19 cellular contexts compared by ENCODE assay signal in genomic region chr11:30608534-30608933, GRCh38. TPM values are rescaled to one million over a fixed set of nuclear protein-coding genes. Genes with fewer than 3 reads are reported as not detected.
A peak's percentile ranks its signal among the peaks of the same experiment; 100 is the strongest.
DNase-seq lines count a peak whose midpoint lies in the region; TF ChIP-seq lines count a peak whose summit lies in the region.
"Had no signal": no experiment of that assay in that cellular context is flagged by ENCODE, and none has a peak within 500 bp of the region (broad histone marks: within the 10 kb centered on the region; RNA-seq: fewer than 3 reads in every experiment).

No MANE protein-coding gene starts in this region.

- H3K27me3 ChIP-seq in SJCRH30 (no peaks in the 10 kb centered on the region), left ventricle myocardium inferior (ENCODE audit: low read depth) (no peaks in the 10 kb centered on the region), esophagus squamous epithelium (no peaks in the 10 kb centered on the region)
- H3K27me3 ChIP-seq: BE2C had no signal

- H3K27ac ChIP-seq in SJCRH30 (no peak overlapping the region), left ventricle myocardium inferior (replicated peaks) (no peak overlapping the region), esophagus squamous epithelium (no peak overlapping the region)

- no peaks in the 10 kb centered on the region for H3K36me3 ChIP-seq in SJCRH30
- H3K36me3 ChIP-seq in left ventricle myocardium inferior, result no peaks in the 10 kb centered on the region
- no peaks in the 10 kb centered on the region for H3K36me3 ChIP-seq in esophagus squamous epithelium
- H3K36me3 ChIP-seq: BE2C had no signal

- intact Hi-C loops in left ventricle myocardium inferior (cut with micrococcal nuclease) (no loop called here), esophagus squamous epithelium (cut with DNase I) (no loop called here)

- TF ChIP-seq CTCF in left ventricle myocardium inferior (IDR thresholded peaks at IDR 0.05; ENCODE audit: borderline replicate concordance) (no peak), esophagus squamous epithelium (IDR thresholded peaks at IDR 0.05) (no peak)

- H3K4me3 ChIP-seq in SJCRH30 (no peak overlapping the region), left ventricle myocardium inferior (no peak overlapping the region), esophagus squamous epithelium (no peak overlapping the region)

- H3K4me1 ChIP-seq in SJCRH30 (no peaks in the 10 kb centered on the region; the same call in 1 of the 2 replicates), left ventricle myocardium inferior (no peaks in the 10 kb centered on the region), esophagus squamous epithelium (no peaks in the 10 kb centered on the region)
- H3K4me1 ChIP-seq: BE2C had no signal

- no peak for TF ChIP-seq POLR2A in esophagus squamous epithelium (IDR thresholded peaks at IDR 0.05)

- no peaks in the 10 kb centered on the region for H3K9me3 ChIP-seq in SJCRH30 (replicated peaks)
- no peaks in the 10 kb centered on the region for H3K9me3 ChIP-seq in left ventricle myocardium inferior (replicated peaks)
- H3K9me3 ChIP-seq in esophagus squamous epithelium, result no peaks in the 10 kb centered on the region
- H3K9me3 ChIP-seq: BE2C had no signal

- DNase-seq in NCI-H524 treated with DMSO at 0.1 percent for 48 hours (lab: John Stamatoyannopoulos, UW) (peak; percentile 72), SJCRH30 (peak; percentile 35 to 68), iPS-NIHi7 (ENCODE audit: extremely low spot score) (peak; percentile 29), SIG-M5 treated with dmso at 0.1 percent for 504 hours (lab: John Stamatoyannopoulos, UW; ENCODE audit: unreplicated experiment) (no peak), NCI-H510A treated with DMSO at 0.1 percent for 48 hours (lab: John Stamatoyannopoulos, UW) (no peak), left ventricle myocardium inferior (no peak), esophagus squamous epithelium (lab: John Stamatoyannopoulos, UW) (no peak)
- DNase-seq: ACHN; BE2C; C1 segment of cervical spinal cord; CD4-positive, CD25-positive, alpha-beta regulatory T cell; CD8-positive, alpha-beta memory T cell; COR-L47; DMS 273 treated with DMSO at 0.1 percent for 48 hours; DMS53; DND-41; EL; H9 had no signal

RNA-seq across cellular contexts. Expression of gene MPPED2, which starts 22.4 kb away (rescaled TPM):
- total RNA-seq in SJCRH30 (2014; rRNA removed; shearing (Covaris generic)), result 9.8 and 10.2 TPM in 2 replicates
- total RNA-seq in left ventricle myocardium inferior, result 10.8 TPM
- total RNA-seq in esophagus squamous epithelium, result 1 to 10 TPM in 2 of 4 donors, under 1 TPM in 2; 0.49 to 3.2 (median 1.8) TPM
- total RNA-seq: CD8-positive, alpha-beta memory T cell; HT-29 had no signal

Comparison
In these comparisons a context has a peak if more than half of its experiments do, and no peak if none do; other contexts are left out.
1. DNase-seq: peak in NCI-H524 treated with DMSO at 0.1 percent for 48 hours (single experiment), SJCRH30 (2 of 2) and iPS-NIHi7 (single experiment); none in SIG-M5 treated with dmso at 0.1 percent for 504 hours (single experiment), NCI-H510A treated with DMSO at 0.1 percent for 48 hours (single experiment), left ventricle myocardium inferior (single experiment) and esophagus squamous epithelium (single experiment).